In genomic region chr16:50616883-50617629, GRCh38 we compare ENCODE assay signal across 1 cellular context.
TF ChIP-seq lines count a peak whose summit lies in the region.

No MANE protein-coding gene starts in this region.

TF ChIP-seq in HepG2, 621 proteins besides CTCF, POLR2A, EP300 and RAD21 (continued from another document and continues in another):
- TF ChIP-seq MXD3 (CRISPR knock-in tag; IDR thresholded peaks at IDR 0.05) (0 out of 2 replicates have a peak, but pooled peaks have one; percentile 16), ZNF343 (CRISPR knock-in tag; IDR thresholded peaks at IDR 0.05) (no peak), NFE2L2 (IDR thresholded peaks at IDR 0.05; ENCODE audit: low read length) (no peak), MAZ (IDR thresholded peaks at IDR 0.05; ENCODE audit: borderline replicate concordance, low read depth, low read length) (peak; percentile 84), MAZ (CRISPR knock-in tag; IDR thresholded peaks at IDR 0.05; ENCODE audit: low read depth) (peak; percentile 58), SNRNP70 (IDR thresholded peaks at IDR 0.05; ENCODE audit: low read depth, low read length) (no peak), KDM6A (CRISPR knock-in tag; IDR thresholded peaks at IDR 0.05; ENCODE audit: low read depth) (no peak; the same call in 1 of the 2 replicates), MED1 (CRISPR knock-in tag; IDR thresholded peaks at IDR 0.05) (peak; percentile 56), ZNF296 (CRISPR knock-in tag; conservative IDR thresholded peaks at IDR 0.05) (no peak), NPAS2 (CRISPR knock-in tag; IDR thresholded peaks at IDR 0.05; ENCODE audit: borderline replicate concordance) (no peak), ZNF496 (CRISPR knock-in tag; IDR thresholded peaks at IDR 0.05; ENCODE audit: insufficient replicate concordance) (no peak), SRF (IDR thresholded peaks at IDR 0.05; ENCODE audit: low read depth, low read length) (no peak), BRCA1 (CRISPR knock-in tag; IDR thresholded peaks at IDR 0.05) (no peak), TRAFD1 (CRISPR knock-in tag; IDR thresholded peaks at IDR 0.05; ENCODE audit: borderline replicate concordance) (no peak), SALL1 (CRISPR knock-in tag; IDR thresholded peaks at IDR 0.05) (peak; percentile 33; the same call in 1 of the 2 replicates), GZF1 (CRISPR knock-in tag; IDR thresholded peaks at IDR 0.05) (no peak), ZNF7 (CRISPR knock-in tag; IDR thresholded peaks at IDR 0.05) (no peak), ZNF354B (CRISPR knock-in tag; IDR thresholded peaks at IDR 0.05) (no peak), CENPT (CRISPR knock-in tag; IDR thresholded peaks at IDR 0.05; ENCODE audit: low read depth) (no peak), NFKB2 (CRISPR knock-in tag; IDR thresholded peaks at IDR 0.05; ENCODE audit: borderline replicate concordance) (no peak), CBX5 (CRISPR knock-in tag; IDR thresholded peaks at IDR 0.05; ENCODE audit: borderline replicate concordance) (peak; percentile 31; the same call in 1 of the 2 replicates), ZNF10 (CRISPR knock-in tag; IDR thresholded peaks at IDR 0.05; ENCODE audit: borderline replicate concordance, low read depth) (no peak), ESRRA (CRISPR knock-in tag; IDR thresholded peaks at IDR 0.05; ENCODE audit: low read depth) (no peak), ZC3H13 (CRISPR knock-in tag; IDR thresholded peaks at IDR 0.05) (no peak), KAT8 (CRISPR knock-in tag; IDR thresholded peaks at IDR 0.05) (peak; percentile 49), ZNF574 (CRISPR knock-in tag; IDR thresholded peaks at IDR 0.05) (no peak), ZNF740 (CRISPR knock-in tag; IDR thresholded peaks at IDR 0.05) (no peak), TBP (CRISPR knock-in tag; IDR thresholded peaks at IDR 0.05) (no peak), HNF1A (IDR thresholded peaks at IDR 0.05; ENCODE audit: low read depth) (peak; percentile 91), HNF1A (CRISPR knock-in tag; IDR thresholded peaks at IDR 0.05; ENCODE audit: borderline replicate concordance) (peak; percentile 86; the same call in 1 of the 2 replicates), FOXK1 (CRISPR knock-in tag; IDR thresholded peaks at IDR 0.05; ENCODE audit: borderline replicate concordance, low read depth) (peak; percentile 50; the same call in 1 of the 2 replicates), ZNF768 (CRISPR knock-in tag; IDR thresholded peaks at IDR 0.05) (0 out of 2 replicates have a peak, but pooled peaks have one; percentile 17), ZNF605 (CRISPR knock-in tag; IDR thresholded peaks at IDR 0.05) (0 out of 2 replicates have a peak, but pooled peaks have one; percentile 6), ZNF510 (CRISPR knock-in tag; IDR thresholded peaks at IDR 0.05; ENCODE audit: low read depth) (no peak), ERF (CRISPR knock-in tag; IDR thresholded peaks at IDR 0.05) (0 out of 2 replicates have a peak, but pooled peaks have one; percentile 47), MBD4 (IDR thresholded peaks at IDR 0.05; ENCODE audit: borderline replicate concordance, low read length) (0 out of 2 replicates have a peak, but pooled peaks have one; percentile 29), PAX8 (CRISPR knock-in tag; IDR thresholded peaks at IDR 0.05; ENCODE audit: borderline replicate concordance) (no peak), SALL2 (CRISPR knock-in tag; IDR thresholded peaks at IDR 0.05) (no peak)
- TF ChIP-seq, protein P1, sequence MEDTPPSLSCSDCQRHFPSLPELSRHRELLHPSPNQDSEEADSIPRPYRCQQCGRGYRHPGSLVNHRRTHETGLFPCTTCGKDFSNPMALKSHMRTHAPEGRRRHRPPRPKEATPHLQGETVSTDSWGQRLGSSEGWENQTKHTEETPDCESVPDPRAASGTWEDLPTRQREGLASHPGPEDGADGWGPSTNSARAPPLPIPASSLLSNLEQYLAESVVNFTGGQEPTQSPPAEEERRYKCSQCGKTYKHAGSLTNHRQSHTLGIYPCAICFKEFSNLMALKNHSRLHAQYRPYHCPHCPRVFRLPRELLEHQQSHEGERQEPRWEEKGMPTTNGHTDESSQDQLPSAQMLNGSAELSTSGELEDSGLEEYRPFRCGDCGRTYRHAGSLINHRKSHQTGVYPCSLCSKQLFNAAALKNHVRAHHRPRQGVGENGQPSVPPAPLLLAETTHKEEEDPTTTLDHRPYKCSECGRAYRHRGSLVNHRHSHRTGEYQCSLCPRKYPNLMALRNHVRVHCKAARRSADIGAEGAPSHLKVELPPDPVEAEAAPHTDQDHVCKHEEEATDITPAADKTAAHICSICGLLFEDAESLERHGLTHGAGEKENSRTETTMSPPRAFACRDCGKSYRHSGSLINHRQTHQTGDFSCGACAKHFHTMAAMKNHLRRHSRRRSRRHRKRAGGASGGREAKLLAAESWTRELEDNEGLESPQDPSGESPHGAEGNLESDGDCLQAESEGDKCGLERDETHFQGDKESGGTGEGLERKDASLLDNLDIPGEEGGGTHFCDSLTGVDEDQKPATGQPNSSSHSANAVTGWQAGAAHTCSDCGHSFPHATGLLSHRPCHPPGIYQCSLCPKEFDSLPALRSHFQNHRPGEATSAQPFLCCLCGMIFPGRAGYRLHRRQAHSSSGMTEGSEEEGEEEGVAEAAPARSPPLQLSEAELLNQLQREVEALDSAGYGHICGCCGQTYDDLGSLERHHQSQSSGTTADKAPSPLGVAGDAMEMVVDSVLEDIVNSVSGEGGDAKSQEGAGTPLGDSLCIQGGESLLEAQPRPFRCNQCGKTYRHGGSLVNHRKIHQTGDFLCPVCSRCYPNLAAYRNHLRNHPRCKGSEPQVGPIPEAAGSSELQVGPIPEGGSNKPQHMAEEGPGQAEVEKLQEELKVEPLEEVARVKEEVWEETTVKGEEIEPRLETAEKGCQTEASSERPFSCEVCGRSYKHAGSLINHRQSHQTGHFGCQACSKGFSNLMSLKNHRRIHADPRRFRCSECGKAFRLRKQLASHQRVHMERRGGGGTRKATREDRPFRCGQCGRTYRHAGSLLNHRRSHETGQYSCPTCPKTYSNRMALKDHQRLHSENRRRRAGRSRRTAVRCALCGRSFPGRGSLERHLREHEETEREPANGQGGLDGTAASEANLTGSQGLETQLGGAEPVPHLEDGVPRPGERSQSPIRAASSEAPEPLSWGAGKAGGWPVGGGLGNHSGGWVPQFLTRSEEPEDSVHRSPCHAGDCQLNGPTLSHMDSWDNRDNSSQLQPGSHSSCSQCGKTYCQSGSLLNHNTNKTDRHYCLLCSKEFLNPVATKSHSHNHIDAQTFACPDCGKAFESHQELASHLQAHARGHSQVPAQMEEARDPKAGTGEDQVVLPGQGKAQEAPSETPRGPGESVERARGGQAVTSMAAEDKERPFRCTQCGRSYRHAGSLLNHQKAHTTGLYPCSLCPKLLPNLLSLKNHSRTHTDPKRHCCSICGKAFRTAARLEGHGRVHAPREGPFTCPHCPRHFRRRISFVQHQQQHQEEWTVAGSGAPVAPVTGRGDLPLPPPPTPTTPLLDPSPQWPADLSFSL (CRISPR knock-in tag; IDR thresholded peaks at IDR 0.05) = no peak
- TF ChIP-seq, protein P2, sequence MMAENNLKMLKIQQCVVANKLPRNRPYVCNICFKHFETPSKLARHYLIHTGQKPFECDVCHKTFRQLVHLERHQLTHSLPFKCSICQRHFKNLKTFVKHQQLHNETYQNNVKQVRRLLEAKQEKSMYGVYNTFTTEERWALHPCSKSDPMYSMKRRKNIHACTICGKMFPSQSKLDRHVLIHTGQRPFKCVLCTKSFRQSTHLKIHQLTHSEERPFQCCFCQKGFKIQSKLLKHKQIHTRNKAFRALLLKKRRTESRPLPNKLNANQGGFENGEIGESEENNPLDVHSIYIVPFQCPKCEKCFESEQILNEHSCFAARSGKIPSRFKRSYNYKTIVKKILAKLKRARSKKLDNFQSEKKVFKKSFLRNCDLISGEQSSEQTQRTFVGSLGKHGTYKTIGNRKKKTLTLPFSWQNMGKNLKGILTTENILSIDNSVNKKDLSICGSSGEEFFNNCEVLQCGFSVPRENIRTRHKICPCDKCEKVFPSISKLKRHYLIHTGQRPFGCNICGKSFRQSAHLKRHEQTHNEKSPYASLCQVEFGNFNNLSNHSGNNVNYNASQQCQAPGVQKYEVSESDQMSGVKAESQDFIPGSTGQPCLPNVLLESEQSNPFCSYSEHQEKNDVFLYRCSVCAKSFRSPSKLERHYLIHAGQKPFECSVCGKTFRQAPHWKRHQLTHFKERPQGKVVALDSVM (CRISPR knock-in tag; IDR thresholded peaks at IDR 0.05) = no peak
